ENCODE assay signal across 12 cellular contexts in the genomic region with DNA sequence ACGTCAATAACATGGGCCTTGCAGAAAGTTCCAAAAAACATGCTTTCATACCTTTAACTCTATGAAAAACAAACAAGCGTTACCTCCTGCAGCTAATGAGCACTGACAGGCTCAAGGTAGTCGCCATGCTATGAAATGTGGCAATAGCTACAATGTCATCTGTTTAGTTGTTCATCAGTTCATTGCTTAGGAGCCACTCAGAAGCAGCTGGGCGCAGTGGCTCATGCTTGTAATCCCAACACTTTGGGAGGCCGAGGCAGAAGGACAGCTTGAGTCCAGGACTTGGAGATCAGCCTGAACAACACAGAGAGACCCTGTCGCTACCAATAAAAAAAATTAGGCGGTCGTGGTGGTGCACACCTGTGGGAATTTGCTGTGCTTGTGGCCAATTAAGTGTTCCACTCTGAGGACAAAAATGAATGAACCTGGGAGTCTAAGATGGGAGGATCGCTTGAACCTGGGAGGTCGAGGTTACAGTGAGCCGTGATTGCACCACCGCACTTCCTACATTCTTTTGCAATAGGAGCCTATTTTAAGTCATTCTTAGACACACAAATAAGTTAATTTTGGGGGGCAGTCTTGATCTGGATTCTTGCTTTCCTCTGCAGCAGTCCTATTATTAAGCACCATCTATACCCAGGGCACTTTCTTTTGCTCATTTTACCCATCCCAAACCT.
DNase-seq lines count a peak whose midpoint lies in the region; ATAC-seq and TF ChIP-seq lines count a peak whose summit lies in the region.
"Had no signal": no experiment of that assay in that cellular context is flagged by ENCODE, and none has a peak within 500 bp of the region (broad histone marks: within the 10 kb centered on the region; RNA-seq: fewer than 3 reads in every experiment).

No MANE protein-coding gene starts in this region.

- H3K4me3 Mint-ChIP-seq in brain (no peak overlapping the region), osteocyte (ENCODE audit: unreplicated experiment) (no peak overlapping the region)

- H3K27me3 Mint-ChIP-seq in brain = no peaks in the 10 kb centered on the region
- no peaks in the 10 kb centered on the region for H3K27me3 Mint-ChIP-seq in osteocyte (ENCODE audit: unreplicated experiment)

- H3K4me1 ChIP-seq in DND-41 (ENCODE audit: insufficient read depth, low read length) = peaks cover 80% of the 10 kb centered on the region

- DNase-seq in DND-41 (no peak), MV-4-11 (lab: John Stamatoyannopoulos, UW) (peak; percentile 61), osteocyte (ENCODE audit: extremely low spot score, unreplicated experiment) (no peak), NCI-H748 (lab: John Stamatoyannopoulos, UW; ENCODE audit: unreplicated experiment) (no peak), left lobe of liver (ENCODE audit: low spot score) (no peak), NK-92 (lab: John Stamatoyannopoulos, UW; ENCODE audit: unreplicated experiment) (no peak)
- no peak for DNase-seq in stimulated activated CD4-positive, alpha-beta T cell treated with anti-CD3 and anti-CD28 coated beads, Interleukin-12 subunit alpha, Interleukin-12 subunit beta, amount 100 ng/mL, for 4 hours
- DNase-seq: activated CD4-positive, alpha-beta T cell treated with anti-CD3 and anti-CD28 coated beads for 48 hours; GOT3; NCI-H1092 treated with DMSO at 0.1 percent for 48 hours had no signal

- H3K36me3 Mint-ChIP-seq in brain (peaks cover 4% of the 10 kb centered on the region), osteocyte (ENCODE audit: unreplicated experiment) (peaks cover 3% of the 10 kb centered on the region)

- peaks cover 0 to 4% (median 0%) of the 10 kb centered on the region in 5 experiments for H3K9me3 Mint-ChIP-seq in brain
- H3K9me3 Mint-ChIP-seq in osteocyte (ENCODE audit: unreplicated experiment) = no peaks in the 10 kb centered on the region

- TF ChIP-seq CTCF in DND-41 (IDR thresholded peaks at IDR 0.05; ENCODE audit: borderline replicate concordance, extremely low read depth, low read length, poor library complexity, severe bottlenecking) (no peak), brain (conservative IDR thresholded peaks at IDR 0.05) (no peak), osteocyte (IDR thresholded peaks at IDR 0.05) (no peak)

- no peak overlapping the region for H3K4me2 ChIP-seq in DND-41 (ENCODE audit: insufficient read depth, low read length)

- no peaks in the 10 kb centered on the region for H4K20me1 ChIP-seq in DND-41 (ENCODE audit: insufficient read depth, low read length)

- H3K27ac Mint-ChIP-seq in brain (peak overlapping the region in 4 of 5 experiments; percentile 80 to 95 (median 88)), osteocyte (ENCODE audit: unreplicated experiment) (peak overlapping the region; percentile 96)

- no peaks in the 10 kb centered on the region for H3K9me3 ChIP-seq in DND-41 (ENCODE audit: insufficient read depth, low read length, severe bottlenecking)

- H3K27ac ChIP-seq in DND-41 (ENCODE audit: low read length) = peak overlapping the region; percentile 80
- H3K27ac ChIP-seq: cardiac muscle cell had no signal

- H3K79me2 ChIP-seq in DND-41 (ENCODE audit: insufficient read depth, low read length) = peaks cover 95% of the 10 kb centered on the region

- H3K4me3 ChIP-seq in DND-41 (ENCODE audit: low read depth in 1 of 2, low read length in 2 of 2) = no peak overlapping the region
- H3K4me3 ChIP-seq: cardiac muscle cell had no signal

- no peak overlapping the region for H2AFZ ChIP-seq in DND-41 (ENCODE audit: low read depth, low read length)

- H3K27me3 ChIP-seq in DND-41 (ENCODE audit: insufficient read depth, low read length, poor library complexity) = no peaks in the 10 kb centered on the region
- H3K27me3 ChIP-seq: cardiac muscle cell had no signal

- H3K4me1 Mint-ChIP-seq in brain (peaks cover 72% of the 10 kb centered on the region), osteocyte (ENCODE audit: unreplicated experiment) (peaks cover 81% of the 10 kb centered on the region)

- H3K36me3 ChIP-seq in DND-41 (ENCODE audit: insufficient read depth, low read length) = peaks cover 10% of the 10 kb centered on the region; the same call in 1 of the 2 replicates
- H3K36me3 ChIP-seq: cardiac muscle cell had no signal

- peak overlapping the region; percentile 56; the same call in 1 of the 2 replicates for H3K9ac ChIP-seq in DND-41 (ENCODE audit: low read depth, low read length)

- ATAC-seq in DND-41 (ENCODE audit: insufficient read depth, low read depth) (no peak), left lobe of liver (no peak)
